In genomic region chr5:172983542-172984243, GRCh38 we compare ENCODE assay signal across 8 cellular contexts. TPM values are rescaled to one million over a fixed set of nuclear protein-coding genes. Genes with fewer than 3 reads are reported as not detected.
DNase-seq lines count a peak whose midpoint lies in the region; ATAC-seq and TF ChIP-seq lines count a peak whose summit lies in the region.

Gene ATP6V0E1 (plus strand): TSS chr5:172983771. CDS start chr5:172983861, 90 bp downstream.

- H3K27ac ChIP-seq in C4-2B = peak within 1 kb of the TSS; percentile 94

- no peak for TF ChIP-seq CTCF in C4-2B (conservative IDR thresholded peaks at IDR 0.05)

- ATAC-seq in GM19351 (IDR thresholded peaks at IDR 0.05; ENCODE audit: unreplicated experiment) (peak; percentile 87), HG03520 (IDR thresholded peaks at IDR 0.05; ENCODE audit: unreplicated experiment) (peak; percentile 87), left lobe of liver (peak; percentile 98)

- DNase-seq in NCI-H748 treated with DMSO at 0.1 percent for 48 hours (lab: John Stamatoyannopoulos, UW) (peak; percentile 75), dedifferentiated amniotic fluid mesenchymal stem cell (ENCODE audit: extremely low spot score) (peak; percentile 89), left lobe of liver (ENCODE audit: low spot score) (peak; percentile 97)
- DNase-seq in activated CD4-positive, alpha-beta T cell treated with anti-CD3 and anti-CD28 coated beads, Interleukin-2, amount 50 U/mL, for 24 hours (ENCODE audit: low read depth in 1 of 2, low spot score in 1 of 2) = peak; percentile 88 to 91
- DNase-seq in stimulated activated CD4-positive, alpha-beta T cell treated with anti-CD3 and anti-CD28 coated beads, Interleukin-2, amount 100 ng/mL, for 4 hours (ENCODE audit: low read depth) = peak; percentile 91

RNA-seq across cellular contexts. Expression of gene ATP6V0E1, which starts in this region (rescaled TPM):
- total RNA-seq in left lobe of liver = 110 TPM

Comparison
In these comparisons a context has a peak if more than half of its experiments do, and no peak if none do; other contexts are left out.
1. Peak in every context shown above with its lines: DNase-seq, ATAC-seq and H3K27ac ChIP-seq.